Comparison of ENCODE assay signal across 13 cellular contexts in genomic region chr1:207817166-207817565, GRCh38.
DNase-seq lines count a peak whose midpoint lies in the region; ATAC-seq and TF ChIP-seq lines count a peak whose summit lies in the region.
"Had no signal": no experiment of that assay in that cellular context is flagged by ENCODE, and none has a peak within 500 bp of the region (broad histone marks: within the 10 kb centered on the region; RNA-seq: fewer than 3 reads in every experiment).

No MANE protein-coding gene starts in this region.

- no peaks in the 10 kb centered on the region for H3K27me3 ChIP-seq in ascending aorta

- H3K27ac Mint-ChIP-seq in activated T-cell treated with anti-CD3 and anti-CD28 coated beads, Interleukin-2, amount 50 U/mL, for 24 hours, result peak overlapping the region; percentile 91
- no peak overlapping the region for H3K27ac Mint-ChIP-seq in activated T-cell treated with anti-CD3 and anti-CD28 coated beads, Interleukin-2, amount 50 U/mL, for 72 hours
- H3K27ac Mint-ChIP-seq in memory B cell, result peak overlapping the region; percentile 86
- no peak overlapping the region for H3K27ac Mint-ChIP-seq in stimulated activated naive CD8-positive, alpha-beta T cell treated with anti-CD3 and anti-CD28 coated beads, Interleukin-15, amount 100 ng/mL, for 72 hours

- H3K27me3 Mint-ChIP-seq in activated T-cell treated with anti-CD3 and anti-CD28 coated beads, Interleukin-2, amount 50 U/mL, for 24 hours, result no peaks in the 10 kb centered on the region
- H3K27me3 Mint-ChIP-seq in activated T-cell treated with anti-CD3 and anti-CD28 coated beads, Interleukin-2, amount 50 U/mL, for 72 hours (ENCODE audit: low read depth), result no peaks in the 10 kb centered on the region
- no peaks in the 10 kb centered on the region for H3K27me3 Mint-ChIP-seq in memory B cell
- H3K27me3 Mint-ChIP-seq in stimulated activated naive CD8-positive, alpha-beta T cell treated with anti-CD3 and anti-CD28 coated beads, Interleukin-15, amount 100 ng/mL, for 72 hours, result no peaks in the 10 kb centered on the region
- H3K27me3 Mint-ChIP-seq: activated CD4-positive, alpha-beta T cell treated with anti-CD3 and anti-CD28 coated beads for 36 hours had no signal

- no peak for TF ChIP-seq CTCF in ascending aorta (IDR thresholded peaks at IDR 0.05)

- ATAC-seq in activated T-cell treated with anti-CD3 and anti-CD28 coated beads, Interleukin-2, amount 50 U/mL, for 72 hours (replicated peaks in 1 of 2), result no peak
- ATAC-seq in memory B cell (ENCODE audit: low read depth), result no peak
- ATAC-seq in stimulated activated naive CD8-positive, alpha-beta T cell treated with anti-CD3 and anti-CD28 coated beads, Interleukin-15, amount 100 ng/mL, for 72 hours, result no peak
- no peak for ATAC-seq in GM19023 (IDR thresholded peaks at IDR 0.05; ENCODE audit: unreplicated experiment)
- ATAC-seq: activated CD4-positive, alpha-beta T cell treated with anti-CD3 and anti-CD28 coated beads for 36 hours; mucosa of descending colon had no signal

- no peak overlapping the region for H3K4me3 Mint-ChIP-seq in activated T-cell treated with anti-CD3 and anti-CD28 coated beads, Interleukin-2, amount 50 U/mL, for 24 hours
- no peak overlapping the region for H3K4me3 Mint-ChIP-seq in activated T-cell treated with anti-CD3 and anti-CD28 coated beads, Interleukin-2, amount 50 U/mL, for 72 hours
- no peak overlapping the region for H3K4me3 Mint-ChIP-seq in memory B cell
- H3K4me3 Mint-ChIP-seq in stimulated activated naive CD8-positive, alpha-beta T cell treated with anti-CD3 and anti-CD28 coated beads, Interleukin-15, amount 100 ng/mL, for 72 hours, result no peak overlapping the region
- H3K4me3 Mint-ChIP-seq: activated CD4-positive, alpha-beta T cell treated with anti-CD3 and anti-CD28 coated beads for 36 hours; immature natural killer cell had no signal

- H3K36me3 Mint-ChIP-seq in activated T-cell treated with anti-CD3 and anti-CD28 coated beads, Interleukin-2, amount 50 U/mL, for 24 hours (ENCODE audit: low read depth), result peaks cover 82% of the 10 kb centered on the region
- peaks cover 7 to 15% of the 10 kb centered on the region in 2 donors for H3K36me3 Mint-ChIP-seq in activated T-cell treated with anti-CD3 and anti-CD28 coated beads, Interleukin-2, amount 50 U/mL, for 72 hours (ENCODE audit: insufficient read depth in 2 of 2)
- H3K36me3 Mint-ChIP-seq in memory B cell, result peaks cover 59% of the 10 kb centered on the region

- H3K27ac ChIP-seq in ascending aorta (peak overlapping the region; percentile 95 to 98), temporal lobe (ENCODE audit: low read depth, low read length) (peak overlapping the region; percentile 34)
- H3K27ac ChIP-seq: RWPE1 had no signal

- H3K4me1 Mint-ChIP-seq in activated T-cell treated with anti-CD3 and anti-CD28 coated beads, Interleukin-2, amount 50 U/mL, for 24 hours (ENCODE audit: low read depth), result peaks cover 81% of the 10 kb centered on the region
- H3K4me1 Mint-ChIP-seq in activated T-cell treated with anti-CD3 and anti-CD28 coated beads, Interleukin-2, amount 50 U/mL, for 72 hours (ENCODE audit: low read depth), result peaks cover 58% of the 10 kb centered on the region
- H3K4me1 Mint-ChIP-seq in memory B cell, result peaks cover 71% of the 10 kb centered on the region
- H3K4me1 Mint-ChIP-seq in stimulated activated naive CD8-positive, alpha-beta T cell treated with anti-CD3 and anti-CD28 coated beads, Interleukin-15, amount 100 ng/mL, for 72 hours, result peaks cover 86% of the 10 kb centered on the region

- peaks cover 59 to 93% of the 10 kb centered on the region in 2 donors for H3K36me3 ChIP-seq in ascending aorta

- H3K9me3 Mint-ChIP-seq in activated T-cell treated with anti-CD3 and anti-CD28 coated beads, Interleukin-2, amount 50 U/mL, for 24 hours, result no peaks in the 10 kb centered on the region
- H3K9me3 Mint-ChIP-seq in activated T-cell treated with anti-CD3 and anti-CD28 coated beads, Interleukin-2, amount 50 U/mL, for 72 hours, result no peaks in the 10 kb centered on the region
- H3K9me3 Mint-ChIP-seq in memory B cell, result no peaks in the 10 kb centered on the region
- H3K9me3 Mint-ChIP-seq in stimulated activated naive CD8-positive, alpha-beta T cell treated with anti-CD3 and anti-CD28 coated beads, Interleukin-15, amount 100 ng/mL, for 72 hours, result no peaks in the 10 kb centered on the region
- H3K9me3 Mint-ChIP-seq: activated T-helper 2 cell treated with anti-CD3 and anti-CD28 coated beads, Interferon-gamma antibody, Interleukin-2, Interleukin-4, amounts not matched to agents 10 μg/mL and 5 μg/mL and 100 μg/mL, durations not matched to agents 14 hours and 24 hours and 36 hours; immature natural killer cell had no signal

- peak overlapping the region; percentile 72 to 79 for H3K4me3 ChIP-seq in ascending aorta
- H3K4me3 ChIP-seq: mucosa of descending colon had no signal

- peaks cover 45 to 76% of the 10 kb centered on the region in 2 donors for H3K4me1 ChIP-seq in ascending aorta

- H3K9me3 ChIP-seq in ascending aorta, result no peaks in the 10 kb centered on the region
- H3K9me3 ChIP-seq: mucosa of descending colon had no signal

- intact Hi-C loops in ascending aorta (cut with DNase I), result loop anchor here (10.0 kb wide), 1 partner anchor 48 kb away; no protein-coding TSS in a partner anchor

- no peak for DNase-seq in activated T-cell treated with anti-CD3 and anti-CD28 coated beads, Interleukin-2, amount 50 U/mL, for 24 hours
- no peak for DNase-seq in activated T-cell treated with anti-CD3 and anti-CD28 coated beads, Interleukin-2, amount 50 U/mL, for 72 hours
- DNase-seq in ascending aorta (ENCODE audit: low spot score in 2 of 2), result peak in 1 of 2 donors; percentile 64
- no peak for DNase-seq in memory B cell (ENCODE audit: low spot score in 2 of 2)
- DNase-seq in stimulated activated naive CD8-positive, alpha-beta T cell treated with anti-CD3 and anti-CD28 coated beads, Interleukin-15, amount 100 ng/mL, for 72 hours, result no peak
- no peak for DNase-seq in NCI-H1092 (lab: John Stamatoyannopoulos, UW)
- DNase-seq: activated CD4-positive, alpha-beta T cell treated with anti-CD3 and anti-CD28 coated beads for 36 hours; immature natural killer cell; mucosa of descending colon had no signal

Comparison
In these comparisons a context has a peak if more than half of its experiments do, and no peak if none do; other contexts are left out.
1. H3K27ac Mint-ChIP-seq: peak in activated T-cell treated with anti-CD3 and anti-CD28 coated beads, Interleukin-2, amount 50 U/mL, for 24 hours (single experiment) and memory B cell (single experiment); none in activated T-cell treated with anti-CD3 and anti-CD28 coated beads, Interleukin-2, amount 50 U/mL, for 72 hours (single experiment) and stimulated activated naive CD8-positive, alpha-beta T cell treated with anti-CD3 and anti-CD28 coated beads, Interleukin-15, amount 100 ng/mL, for 72 hours (0 of 2).